Comparison of ENCODE assay signal across 1 cellular context in the genomic region with DNA sequence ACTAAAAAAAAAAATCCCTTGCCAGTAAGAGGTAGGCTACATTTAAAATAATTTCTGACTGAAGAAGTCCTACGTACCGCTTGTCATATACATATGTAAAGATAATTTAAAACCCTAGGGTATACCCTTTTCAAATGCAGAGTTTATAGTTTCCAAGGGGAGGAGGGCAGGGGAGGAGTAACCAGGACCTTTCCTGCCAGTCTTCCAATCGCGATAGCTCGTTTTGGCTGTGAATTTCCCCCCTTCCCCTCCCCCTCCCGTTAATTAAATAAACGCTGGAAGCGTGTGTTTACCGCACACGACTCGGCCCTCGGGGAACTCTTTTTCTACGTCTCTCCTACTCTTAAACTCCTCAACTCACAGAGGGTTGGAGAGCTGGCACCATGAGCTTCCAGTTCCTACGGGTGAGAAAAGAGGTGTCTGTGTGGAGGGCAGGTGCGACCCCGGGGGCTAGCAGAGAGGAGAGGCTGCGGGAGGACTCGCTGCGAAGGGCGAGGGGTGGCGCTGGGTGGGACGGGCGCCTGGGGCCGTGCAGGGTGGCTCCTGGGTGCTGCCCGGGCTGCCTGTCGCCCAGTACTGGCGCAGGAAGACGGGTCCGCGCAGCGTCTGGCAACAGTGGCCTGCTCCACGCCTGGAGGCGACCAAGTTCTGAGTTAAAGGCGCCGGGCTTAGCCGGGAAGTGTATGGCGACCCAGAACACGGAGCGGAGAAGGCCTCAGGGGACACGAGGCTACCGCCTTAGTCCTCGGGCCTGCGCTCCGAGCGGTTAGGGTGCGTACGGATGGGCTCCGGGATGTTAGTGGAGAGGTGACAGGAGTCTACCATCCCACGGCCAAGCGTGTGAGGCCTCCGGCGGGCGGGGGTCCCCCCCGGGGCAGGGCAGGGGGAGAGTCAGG.
TF ChIP-seq lines count a peak whose summit lies in the region.

No MANE protein-coding gene starts in this region.

TF ChIP-seq in HepG2, 621 proteins besides CTCF, POLR2A, EP300 and RAD21:
- TF ChIP-seq, protein P1, sequence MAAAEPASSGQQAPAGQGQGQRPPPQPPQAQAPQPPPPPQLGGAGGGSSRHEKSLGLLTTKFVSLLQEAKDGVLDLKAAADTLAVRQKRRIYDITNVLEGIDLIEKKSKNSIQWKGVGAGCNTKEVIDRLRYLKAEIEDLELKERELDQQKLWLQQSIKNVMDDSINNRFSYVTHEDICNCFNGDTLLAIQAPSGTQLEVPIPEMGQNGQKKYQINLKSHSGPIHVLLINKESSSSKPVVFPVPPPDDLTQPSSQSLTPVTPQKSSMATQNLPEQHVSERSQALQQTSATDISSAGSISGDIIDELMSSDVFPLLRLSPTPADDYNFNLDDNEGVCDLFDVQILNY (CRISPR knock-in tag; conservative IDR thresholded peaks at IDR 0.05) = no peak
- TF ChIP-seq MTF2 (CRISPR knock-in tag; IDR thresholded peaks at IDR 0.05; ENCODE audit: borderline replicate concordance) = peak; percentile 34; the same call in 1 of the 2 replicates
